Comparison of ENCODE assay signal across 1 cellular context in the genomic region with DNA sequence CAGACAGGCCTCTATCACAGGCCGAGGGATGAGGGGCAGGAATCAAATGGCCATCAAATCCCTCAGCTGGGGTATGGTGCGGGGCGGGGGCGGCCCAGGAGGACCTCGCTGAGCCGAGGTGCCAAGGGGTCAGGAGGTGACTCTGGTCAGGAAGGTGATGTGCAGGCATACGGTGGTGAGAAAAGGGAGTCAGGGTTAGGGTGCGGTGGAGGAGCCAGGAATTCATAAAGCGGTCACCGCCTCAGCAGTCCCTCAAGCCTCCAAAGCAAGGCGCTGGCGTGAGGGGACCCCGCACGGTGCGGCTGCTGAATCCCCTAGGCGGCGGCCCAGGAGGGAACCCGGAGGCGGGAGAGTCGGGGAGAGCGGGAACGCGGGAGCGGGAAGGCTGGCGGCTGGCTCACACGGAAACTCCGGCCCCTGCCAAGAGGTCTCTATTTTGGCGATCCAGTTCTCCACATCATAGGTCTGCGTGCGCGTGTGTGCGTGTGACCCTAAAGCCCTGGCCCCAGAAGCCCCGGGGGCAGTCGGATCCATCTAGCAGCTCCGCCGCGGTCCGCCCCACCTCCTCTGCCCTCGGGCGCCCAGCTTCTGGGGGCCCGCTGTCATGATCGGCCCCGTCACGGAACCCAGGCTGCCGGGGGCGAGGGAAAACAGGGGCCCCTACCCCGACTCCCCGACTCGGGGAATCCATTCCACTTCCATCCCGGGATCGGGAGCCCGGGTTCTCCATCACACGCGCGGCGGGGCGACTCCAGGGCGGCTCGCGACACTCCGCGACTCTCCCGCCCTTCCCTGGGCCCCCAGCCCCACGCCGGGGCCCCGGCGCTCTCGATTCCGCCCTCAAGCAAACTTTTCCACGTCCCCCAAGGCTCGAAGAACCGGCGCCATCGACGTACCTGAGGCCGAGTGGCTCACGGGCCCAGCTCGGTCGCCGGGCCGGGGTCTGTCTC.
TF ChIP-seq lines count a peak whose summit lies in the region.

No MANE protein-coding gene starts in this region.

TF ChIP-seq in IMR-90, 13 proteins besides CTCF, POLR2A, EP300 and RAD21 (continued from another document):
- TF ChIP-seq, protein P1, sequence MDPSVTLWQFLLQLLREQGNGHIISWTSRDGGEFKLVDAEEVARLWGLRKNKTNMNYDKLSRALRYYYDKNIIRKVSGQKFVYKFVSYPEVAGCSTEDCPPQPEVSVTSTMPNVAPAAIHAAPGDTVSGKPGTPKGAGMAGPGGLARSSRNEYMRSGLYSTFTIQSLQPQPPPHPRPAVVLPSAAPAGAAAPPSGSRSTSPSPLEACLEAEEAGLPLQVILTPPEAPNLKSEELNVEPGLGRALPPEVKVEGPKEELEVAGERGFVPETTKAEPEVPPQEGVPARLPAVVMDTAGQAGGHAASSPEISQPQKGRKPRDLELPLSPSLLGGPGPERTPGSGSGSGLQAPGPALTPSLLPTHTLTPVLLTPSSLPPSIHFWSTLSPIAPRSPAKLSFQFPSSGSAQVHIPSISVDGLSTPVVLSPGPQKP (IDR thresholded peaks at IDR 0.05; ENCODE audit: borderline replicate concordance, low read depth, low read length): no peak
- TF ChIP-seq MAZ (IDR thresholded peaks at IDR 0.05; ENCODE audit: borderline replicate concordance, low read depth, low read length) (no peak; the same call in 1 of the 2 replicates), RCOR1 (IDR thresholded peaks at IDR 0.05; ENCODE audit: insufficient replicate concordance, low read length) (no peak), BHLHE40 (IDR thresholded peaks at IDR 0.05; ENCODE audit: low read depth, low read length) (no peak), MAFK (IDR thresholded peaks at IDR 0.05; ENCODE audit: low read depth, low read length) (no peak)
